In genomic region chr11:69918231-69918937, GRCh38 we compare ENCODE assay signal across 9 cellular contexts.
A peak's percentile ranks its signal among the peaks of the same experiment; 100 is the strongest.
DNase-seq lines count a peak whose midpoint lies in the region; ATAC-seq and TF ChIP-seq lines count a peak whose summit lies in the region.
"Had no signal": no experiment of that assay in that cellular context is flagged by ENCODE, and none has a peak within 500 bp of the region (broad histone marks: within the 10 kb centered on the region; RNA-seq: fewer than 3 reads in every experiment).

No MANE protein-coding gene starts in this region.

- no peak for TF ChIP-seq EP300 in Ishikawa (IDR thresholded peaks at IDR 0.05; ENCODE audit: borderline replicate concordance)
- no peak for TF ChIP-seq EP300 in tibial nerve (IDR thresholded peaks at IDR 0.05)

- WGBS in right lobe of liver (ENCODE audit: insufficient coverage, low coverage, low lambda C conversion rate, missing lambda C conversion rate): 3% methylated on average over 10 of the region's 38 CpGs
- WGBS in tibial nerve, 2 donors: 33 to 60% methylated on average over 14 to 22 of the region's 38 CpGs

- TF ChIP-seq POLR2A in right lobe of liver (IDR thresholded peaks at IDR 0.05): no peak
- TF ChIP-seq POLR2A in tibial nerve (IDR thresholded peaks at IDR 0.05): no peak

- no peaks in the 10 kb centered on the region for H3K27me3 ChIP-seq in right lobe of liver
- H3K27me3 ChIP-seq in skeletal muscle tissue (ENCODE audit: control insufficient read depth in 3 of 3, insufficient read depth in 3 of 3, low read length in 3 of 3): peaks cover 0 to 14% (median 0%) of the 10 kb centered on the region in 3 donors
- no peaks in the 10 kb centered on the region for H3K27me3 ChIP-seq in tibial nerve

- DNase-seq in coronary artery (ENCODE audit: low spot score) (peak; percentile 93), right lobe of liver (peak; percentile 66 to 75 (median 70)), SKM-1 (lab: John Stamatoyannopoulos, UW; ENCODE audit: unreplicated experiment) (no peak), NCI-H82 treated with DMSO at 0.1 percent for 48 hours (lab: John Stamatoyannopoulos, UW; ENCODE audit: unreplicated experiment) (no peak), tibial nerve (ENCODE audit: low spot score in 2 of 2) (no peak)
- DNase-seq: NCI-H526 treated with DMSO at 0.1 percent for 48 hours had no signal

- no peak for TF ChIP-seq CTCF in coronary artery (IDR thresholded peaks at IDR 0.05)
- no peak for TF ChIP-seq CTCF in right lobe of liver (IDR thresholded peaks at IDR 0.05)
- TF ChIP-seq CTCF in tibial nerve (IDR thresholded peaks at IDR 0.05): no peak

- H3K4me1 ChIP-seq in right lobe of liver: peaks cover 0 to 25% (median 11%) of the 10 kb centered on the region in 4 donors
- H3K4me1 ChIP-seq in skeletal muscle tissue (ENCODE audit: control insufficient read depth in 3 of 3, insufficient read depth in 3 of 3, low read length in 3 of 3): peaks cover 22 to 33% (median 28%) of the 10 kb centered on the region in 3 donors
- peaks cover 0 to 28% (median 9%) of the 10 kb centered on the region in 4 donors for H3K4me1 ChIP-seq in tibial nerve

- H3K9me3 ChIP-seq in right lobe of liver (no peaks in the 10 kb centered on the region), skeletal muscle tissue (ENCODE audit: control insufficient read depth in 3 of 3, low read length in 3 of 3) (no peaks in the 10 kb centered on the region), tibial nerve (peaks cover 0 to 9% (median 0%) of the 10 kb centered on the region in 4 donors)

- intact Hi-C loops in right lobe of liver (cut with DNase I): no loop called here

- peak overlapping the region; percentile 57 for H3K4me3 ChIP-seq in coronary artery
- H3K4me3 ChIP-seq in right lobe of liver: no peak overlapping the region
- peak overlapping the region; percentile 46 to 64 (median 51) for H3K4me3 ChIP-seq in skeletal muscle tissue (ENCODE audit: low read length in 3 of 3)
- H3K4me3 ChIP-seq in tibial nerve: no peak overlapping the region

- peak overlapping the region; percentile 40 to 74 (median 56) for H3K9ac ChIP-seq in skeletal muscle tissue (ENCODE audit: low read depth in 1 of 3, low read length in 3 of 3)

- H3K36me3 ChIP-seq in right lobe of liver: no peaks in the 10 kb centered on the region
- H3K36me3 ChIP-seq in skeletal muscle tissue (ENCODE audit: control insufficient read depth in 3 of 3, insufficient read depth in 3 of 3, low read length in 3 of 3): no peaks in the 10 kb centered on the region
- H3K36me3 ChIP-seq in tibial nerve: no peaks in the 10 kb centered on the region

- no peak for TF ChIP-seq RAD21 in Ishikawa (IDR thresholded peaks at IDR 0.05; ENCODE audit: low read depth)

- ATAC-seq in right lobe of liver: peak; percentile 36 to 75 (median 64)
- ATAC-seq in GM21381 (IDR thresholded peaks at IDR 0.05; ENCODE audit: unreplicated experiment): no peak

- peak overlapping the region; percentile 83 to 91 for H3K27ac ChIP-seq in coronary artery
- no peak overlapping the region for H3K27ac ChIP-seq in right lobe of liver
- peak overlapping the region; percentile 60 for H3K27ac ChIP-seq in skeletal muscle tissue (ENCODE audit: low read depth, low read length)
- H3K27ac ChIP-seq in tibial nerve: peak overlapping the region in 1 of 4 donors; percentile 26

TF ChIP-seq in Ishikawa, 13 proteins besides CTCF, POLR2A, EP300 and RAD21:
- TF ChIP-seq CEBPB (IDR thresholded peaks at IDR 0.05): no peak
- peak; percentile 70; the same call in 1 of the 2 replicates for TF ChIP-seq ZBTB7A (IDR thresholded peaks at IDR 0.05; ENCODE audit: low read depth)
TF ChIP-seq in Ishikawa: peak in this region for 1.

Comparison
In these comparisons a context has a peak if more than half of its experiments do, and no peak if none do; other contexts are left out.
1. DNase-seq: peak in coronary artery (single experiment) and right lobe of liver (3 of 3); none in SKM-1 (single experiment), NCI-H82 treated with DMSO at 0.1 percent for 48 hours (single experiment) and tibial nerve (0 of 2).
2. H3K27ac ChIP-seq: peak in coronary artery (2 of 2) and skeletal muscle tissue (single experiment); none in right lobe of liver (0 of 3).
3. H3K4me3 ChIP-seq: peak in coronary artery (single experiment) and skeletal muscle tissue (3 of 3); none in right lobe of liver (0 of 3) and tibial nerve (0 of 4).